In genomic region chr2:41698787-41699422, GRCh38 we compare ENCODE assay signal across 8 cellular contexts.
DNase-seq lines count a peak whose midpoint lies in the region; ATAC-seq and TF ChIP-seq lines count a peak whose summit lies in the region.

No MANE protein-coding gene starts in this region.

- TF ChIP-seq CTCF in HFF-Myc (IDR thresholded peaks at IDR 0.05; ENCODE audit: low read depth, low read length, missing control alignments): peak; percentile 71

- DNase-seq in COR-L47 (lab: John Stamatoyannopoulos, UW) (peak; percentile 7), HFF-Myc (ENCODE audit: extremely low read depth, low read depth) (no peak), amniotic epithelial cell (ENCODE audit: low read depth) (peak; percentile 2), iPS-NIHi11 (ENCODE audit: low spot score) (peak; percentile 74), CD1c-positive myeloid dendritic cell (ENCODE audit: extremely low spot score) (no peak)
- DNase-seq in stimulated activated naive B cell treated with anti-CD40 and anti-IgM and Interleukin-4, amounts not matched to agents 10 μg/mL and 1 μg/mL and 100 μg/mL, for 72 hours: no peak

- no peak overlapping the region for H3K4me3 ChIP-seq in HFF-Myc (replicated peaks; ENCODE audit: low read depth, low read length)

- ATAC-seq in stimulated activated naive B cell treated with anti-CD40 and anti-IgM and Interleukin-4, amounts not matched to agents 10 μg/mL and 1 μg/mL and 100 μg/mL, for 72 hours (replicated peaks): peak; percentile 68 to 81
- ATAC-seq in HG02938 (IDR thresholded peaks at IDR 0.05; ENCODE audit: unreplicated experiment) (no peak), GM19035 (IDR thresholded peaks at IDR 0.05; ENCODE audit: unreplicated experiment) (no peak)

- H3K4me3 Mint-ChIP-seq in stimulated activated naive B cell treated with anti-CD40 and anti-IgM and Interleukin-4, amounts not matched to agents 10 μg/mL and 1 μg/mL and 100 μg/mL, for 72 hours: peak overlapping the region in 1 of 2 donors; percentile 58

- no peaks in the 10 kb centered on the region for H3K9me3 Mint-ChIP-seq in stimulated activated naive B cell treated with anti-CD40 and anti-IgM and Interleukin-4, amounts not matched to agents 10 μg/mL and 1 μg/mL and 100 μg/mL, for 72 hours

- H3K27me3 Mint-ChIP-seq in stimulated activated naive B cell treated with anti-CD40 and anti-IgM and Interleukin-4, amounts not matched to agents 10 μg/mL and 1 μg/mL and 100 μg/mL, for 72 hours: peaks cover 0 to 5% of the 10 kb centered on the region in 2 donors

- H3K27ac Mint-ChIP-seq in stimulated activated naive B cell treated with anti-CD40 and anti-IgM and Interleukin-4, amounts not matched to agents 10 μg/mL and 1 μg/mL and 100 μg/mL, for 72 hours: no peak overlapping the region

- peaks cover 2 to 19% of the 10 kb centered on the region in 2 donors for H3K4me1 Mint-ChIP-seq in stimulated activated naive B cell treated with anti-CD40 and anti-IgM and Interleukin-4, amounts not matched to agents 10 μg/mL and 1 μg/mL and 100 μg/mL, for 72 hours

- H3K36me3 Mint-ChIP-seq in stimulated activated naive B cell treated with anti-CD40 and anti-IgM and Interleukin-4, amounts not matched to agents 10 μg/mL and 1 μg/mL and 100 μg/mL, for 72 hours: peaks cover 0 to 3% of the 10 kb centered on the region in 2 donors

Comparison
In these comparisons a context has a peak if more than half of its experiments do, and no peak if none do; other contexts are left out.
1. DNase-seq: peak in COR-L47 (single experiment), amniotic epithelial cell (single experiment) and iPS-NIHi11 (single experiment); none in HFF-Myc (single experiment), stimulated activated naive B cell treated with anti-CD40 and anti-IgM and Interleukin-4, amounts not matched to agents 10 μg/mL and 1 μg/mL and 100 μg/mL, for 72 hours (single experiment) and CD1c-positive myeloid dendritic cell (single experiment).
2. ATAC-seq: peak in stimulated activated naive B cell treated with anti-CD40 and anti-IgM and Interleukin-4, amounts not matched to agents 10 μg/mL and 1 μg/mL and 100 μg/mL, for 72 hours (2 of 2); none in HG02938 (single experiment) and GM19035 (single experiment).